In the genomic region with DNA sequence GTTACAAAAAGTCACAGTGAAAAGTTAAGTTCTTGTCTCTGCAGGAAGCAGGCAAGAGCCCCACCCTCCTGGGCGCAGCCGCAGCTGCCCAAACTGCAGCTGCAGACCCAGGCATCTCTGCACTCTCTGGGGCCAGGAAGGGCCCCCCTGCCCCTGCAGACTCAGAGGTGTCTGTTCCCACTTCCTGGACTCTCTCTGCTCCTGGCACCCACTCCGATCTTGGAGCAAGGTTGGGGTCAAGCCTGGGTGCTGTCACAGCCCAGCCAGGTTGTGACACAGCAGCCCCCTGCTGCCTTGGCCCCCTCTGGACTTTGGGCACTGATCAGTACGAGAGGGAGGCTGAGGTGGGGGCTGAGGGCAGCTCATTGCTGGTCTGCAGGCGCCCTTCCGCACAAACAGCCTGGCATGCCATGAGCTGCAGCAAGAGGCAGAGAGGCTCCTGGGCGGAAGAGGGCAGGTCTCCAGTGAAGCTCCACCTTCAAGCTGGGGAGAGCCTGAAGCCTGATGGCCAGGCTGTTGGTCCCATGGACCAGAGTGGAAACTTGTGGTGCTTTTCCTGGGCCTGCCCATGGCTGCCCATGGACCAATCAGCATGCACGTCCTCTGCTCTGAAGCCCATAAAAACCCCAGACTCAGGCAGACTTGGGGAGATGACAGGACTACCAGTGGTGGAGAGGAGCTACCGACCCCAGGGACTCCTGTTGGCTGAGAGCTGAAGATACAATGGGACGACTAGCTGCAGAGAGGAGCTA, we compare ENCODE assay signal across 1 cellular context.
TF ChIP-seq lines count a peak whose summit lies in the region.

No MANE protein-coding gene starts in this region.

TF ChIP-seq in K562, 482 proteins besides CTCF, POLR2A, EP300 and RAD21:
- TF ChIP-seq CBX5 (IDR thresholded peaks at IDR 0.05; ENCODE audit: borderline replicate concordance, low read depth), result 0 out of 2 replicates have a peak, but pooled peaks have one; percentile 13
- TF ChIP-seq, protein P1, sequence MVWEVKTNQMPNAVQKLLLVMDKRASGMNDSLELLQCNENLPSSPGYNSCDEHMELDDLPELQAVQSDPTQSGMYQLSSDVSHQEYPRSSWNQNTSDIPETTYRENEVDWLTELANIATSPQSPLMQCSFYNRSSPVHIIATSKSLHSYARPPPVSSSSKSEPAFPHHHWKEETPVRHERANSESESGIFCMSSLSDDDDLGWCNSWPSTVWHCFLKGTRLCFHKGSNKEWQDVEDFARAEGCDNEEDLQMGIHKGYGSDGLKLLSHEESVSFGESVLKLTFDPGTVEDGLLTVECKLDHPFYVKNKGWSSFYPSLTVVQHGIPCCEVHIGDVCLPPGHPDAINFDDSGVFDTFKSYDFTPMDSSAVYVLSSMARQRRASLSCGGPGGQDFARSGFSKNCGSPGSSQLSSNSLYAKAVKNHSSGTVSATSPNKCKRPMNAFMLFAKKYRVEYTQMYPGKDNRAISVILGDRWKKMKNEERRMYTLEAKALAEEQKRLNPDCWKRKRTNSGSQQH (CRISPR knock-in tag; IDR thresholded peaks at IDR 0.05), result no peak
- TF ChIP-seq ZFP36 (IDR thresholded peaks at IDR 0.05; ENCODE audit: low read depth, low read length, partially characterized antibody), result peak; percentile 75
- no peak for TF ChIP-seq BRCA1 (IDR thresholded peaks at IDR 0.05)
- no peak for TF ChIP-seq BRCA1 (CRISPR knock-in tag; IDR thresholded peaks at IDR 0.05)
- TF ChIP-seq CBX3 (IDR thresholded peaks at IDR 0.05; ENCODE audit: borderline replicate concordance in 1 of 2, low read length in 2 of 2), result peak in 1 of 2 experiments; percentile 64; a peak in 1 of 3 replicates
- TF ChIP-seq NR4A1 (CRISPR knock-in tag; IDR thresholded peaks at IDR 0.05), result no peak
- no peak for TF ChIP-seq NR4A1 (tag; IDR thresholded peaks at IDR 0.05)
- TF ChIP-seq BRD4 (IDR thresholded peaks at IDR 0.05), result no peak
- TF ChIP-seq HNRNPH1 (optimal IDR thresholded peaks at IDR 0.05; ENCODE audit: low read depth, low read length), result no peak
TF ChIP-seq in K562: peak in this region for 3.
